Comparison of ENCODE assay signal across 1 cellular context in the genomic region with DNA sequence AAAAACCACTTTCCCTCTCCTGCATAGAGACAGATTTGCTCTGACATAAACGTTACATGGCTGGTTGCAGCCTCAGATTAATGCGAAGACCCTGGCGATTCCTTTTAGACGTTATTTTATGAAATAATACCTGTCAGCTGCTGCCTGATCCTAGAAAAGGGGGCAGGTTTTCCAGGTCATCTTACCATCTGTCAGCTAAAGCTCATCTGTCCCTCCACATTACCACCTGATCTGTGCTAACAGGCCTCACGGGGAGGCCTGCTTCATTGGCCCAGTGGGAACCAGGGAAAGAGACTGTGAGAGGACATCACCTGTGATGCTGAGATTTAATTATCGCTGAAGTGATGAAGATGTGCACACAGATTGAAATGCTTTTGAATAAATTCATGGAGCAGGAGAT.
TF ChIP-seq lines count a peak whose summit lies in the region.

No MANE protein-coding gene starts in this region.

TF ChIP-seq in SK-N-SH, 30 proteins besides CTCF, POLR2A, EP300 and RAD21 (continued from another document):
- TF ChIP-seq, protein P1, sequence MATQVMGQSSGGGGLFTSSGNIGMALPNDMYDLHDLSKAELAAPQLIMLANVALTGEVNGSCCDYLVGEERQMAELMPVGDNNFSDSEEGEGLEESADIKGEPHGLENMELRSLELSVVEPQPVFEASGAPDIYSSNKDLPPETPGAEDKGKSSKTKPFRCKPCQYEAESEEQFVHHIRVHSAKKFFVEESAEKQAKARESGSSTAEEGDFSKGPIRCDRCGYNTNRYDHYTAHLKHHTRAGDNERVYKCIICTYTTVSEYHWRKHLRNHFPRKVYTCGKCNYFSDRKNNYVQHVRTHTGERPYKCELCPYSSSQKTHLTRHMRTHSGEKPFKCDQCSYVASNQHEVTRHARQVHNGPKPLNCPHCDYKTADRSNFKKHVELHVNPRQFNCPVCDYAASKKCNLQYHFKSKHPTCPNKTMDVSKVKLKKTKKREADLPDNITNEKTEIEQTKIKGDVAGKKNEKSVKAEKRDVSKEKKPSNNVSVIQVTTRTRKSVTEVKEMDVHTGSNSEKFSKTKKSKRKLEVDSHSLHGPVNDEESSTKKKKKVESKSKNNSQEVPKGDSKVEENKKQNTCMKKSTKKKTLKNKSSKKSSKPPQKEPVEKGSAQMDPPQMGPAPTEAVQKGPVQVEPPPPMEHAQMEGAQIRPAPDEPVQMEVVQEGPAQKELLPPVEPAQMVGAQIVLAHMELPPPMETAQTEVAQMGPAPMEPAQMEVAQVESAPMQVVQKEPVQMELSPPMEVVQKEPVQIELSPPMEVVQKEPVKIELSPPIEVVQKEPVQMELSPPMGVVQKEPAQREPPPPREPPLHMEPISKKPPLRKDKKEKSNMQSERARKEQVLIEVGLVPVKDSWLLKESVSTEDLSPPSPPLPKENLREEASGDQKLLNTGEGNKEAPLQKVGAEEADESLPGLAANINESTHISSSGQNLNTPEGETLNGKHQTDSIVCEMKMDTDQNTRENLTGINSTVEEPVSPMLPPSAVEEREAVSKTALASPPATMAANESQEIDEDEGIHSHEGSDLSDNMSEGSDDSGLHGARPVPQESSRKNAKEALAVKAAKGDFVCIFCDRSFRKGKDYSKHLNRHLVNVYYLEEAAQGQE (IDR thresholded peaks at IDR 0.05; ENCODE audit: low read depth, low read length) = no peak
TF ChIP-seq in SK-N-SH: peak in this region for 0.
